In the genomic region with DNA sequence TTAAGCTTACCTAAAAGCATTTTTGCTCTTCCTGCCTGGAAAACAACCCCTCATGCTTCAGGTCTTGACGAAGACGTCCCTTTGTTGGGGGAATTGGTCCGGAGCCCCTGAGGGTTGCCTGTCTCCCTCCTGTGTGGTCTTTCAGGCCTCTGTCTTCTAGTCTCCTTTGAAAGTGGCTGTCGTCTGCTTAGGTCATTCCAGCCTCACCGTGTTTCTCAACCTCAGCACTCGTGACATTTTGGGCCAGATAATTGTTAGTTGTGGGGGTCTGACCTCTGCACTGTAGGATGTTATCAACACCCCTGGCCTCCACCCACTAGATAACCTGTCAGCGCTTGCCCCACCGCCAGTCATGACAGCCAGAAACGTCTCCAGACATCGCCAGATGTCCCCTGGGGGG, we compare ENCODE assay signal across 19 cellular contexts.
DNase-seq lines count a peak whose midpoint lies in the region; ATAC-seq and TF ChIP-seq lines count a peak whose summit lies in the region.
"Had no signal": no experiment of that assay in that cellular context is flagged by ENCODE, and none has a peak within 500 bp of the region (broad histone marks: within the 10 kb centered on the region; RNA-seq: fewer than 3 reads in every experiment).

No MANE protein-coding gene starts in this region.

- H3K27ac Mint-ChIP-seq in CD14-positive monocyte (peak overlapping the region; percentile 6 to 88 (median 82)), progenitor cell of endocrine pancreas (peak overlapping the region; percentile 60)
- peak overlapping the region in 1 of 7 donors; percentile 1 for H3K27ac Mint-ChIP-seq in CD4-positive, alpha-beta memory T cell
- H3K27ac Mint-ChIP-seq: CD8-positive, alpha-beta memory T cell had no signal

- peaks cover 37 to 40% of the 10 kb centered on the region in 2 donors for H3K36me3 Mint-ChIP-seq in CD14-positive monocyte
- peaks cover 13% of the 10 kb centered on the region for H3K36me3 Mint-ChIP-seq in progenitor cell of endocrine pancreas (ENCODE audit: insufficient read depth)
- H3K36me3 Mint-ChIP-seq in CD4-positive, alpha-beta memory T cell: no peaks in the 10 kb centered on the region

- H3K4me3 Mint-ChIP-seq in CD14-positive monocyte (peak overlapping the region; percentile 16 to 50), progenitor cell of endocrine pancreas (ENCODE audit: low read depth) (no peak overlapping the region)
- no peak overlapping the region for H3K4me3 Mint-ChIP-seq in CD4-positive, alpha-beta memory T cell
- H3K4me3 Mint-ChIP-seq: CD8-positive, alpha-beta memory T cell had no signal

- POLR2A ChIA-PET in CD4-positive, alpha-beta memory T cell (lab: Charles Lee; ENCODE audit: partially characterized antibody): no interaction called here

- no peak overlapping the region for H3K4me3 ChIP-seq in HUES64 (ENCODE audit: low read length)
- H3K4me3 ChIP-seq in CD4-positive, alpha-beta memory T cell (ENCODE audit: low read length in 2 of 2): no peak overlapping the region
- H3K4me3 ChIP-seq: MG63 had no signal

- no peak overlapping the region for H3K9ac ChIP-seq in HUES64 (ENCODE audit: low read depth, low read length)
- H3K9ac ChIP-seq: KMS-11 had no signal

- no peaks in the 10 kb centered on the region for H3K9me3 ChIP-seq in HUES64 (ENCODE audit: insufficient read depth, low read depth, low read length)
- no peaks in the 10 kb centered on the region for H3K9me3 ChIP-seq in CD4-positive, alpha-beta memory T cell (ENCODE audit: control insufficient read depth in 1 of 2, low read length in 2 of 2)
- H3K9me3 ChIP-seq: MG63 had no signal

- TF ChIP-seq CTCF in CD14-positive monocyte (IDR thresholded peaks at IDR 0.05) (no peak), progenitor cell of endocrine pancreas (IDR thresholded peaks at IDR 0.05; ENCODE audit: unreplicated experiment) (no peak)

- intact Hi-C loops in CD14-positive monocyte (cut with micrococcal nuclease): no loop called here
- intact Hi-C loops in CD4-positive, alpha-beta memory T cell (cut with micrococcal nuclease): no loop called here

- WGBS in HUES64: 81% methylated on average over 10 of the region's 10 CpGs

- H3K4me1 Mint-ChIP-seq in CD14-positive monocyte (peaks cover 33% of the 10 kb centered on the region), progenitor cell of endocrine pancreas (ENCODE audit: low read depth) (no peaks in the 10 kb centered on the region)
- H3K4me1 Mint-ChIP-seq in CD4-positive, alpha-beta memory T cell: peaks cover 0 to 5% (median 2%) of the 10 kb centered on the region in 4 donors

- ATAC-seq in HG02623 (IDR thresholded peaks at IDR 0.05; ENCODE audit: unreplicated experiment): no peak
- ATAC-seq: Panc1 had no signal

- peaks cover 0 to 3% (median 1%) of the 10 kb centered on the region in 3 donors for H3K27me3 Mint-ChIP-seq in CD14-positive monocyte (ENCODE audit: low read depth in 3 of 3)
- H3K27me3 Mint-ChIP-seq in progenitor cell of endocrine pancreas: no peaks in the 10 kb centered on the region
- H3K27me3 Mint-ChIP-seq in CD4-positive, alpha-beta memory T cell: no peaks in the 10 kb centered on the region

- H3K9me3 Mint-ChIP-seq in CD14-positive monocyte (no peaks in the 10 kb centered on the region), progenitor cell of endocrine pancreas (ENCODE audit: low read depth) (no peaks in the 10 kb centered on the region)
- no peaks in the 10 kb centered on the region for H3K9me3 Mint-ChIP-seq in CD4-positive, alpha-beta memory T cell
- H3K9me3 Mint-ChIP-seq: CD8-positive, alpha-beta memory T cell had no signal

- H3K27ac ChIP-seq in HUES64 (ENCODE audit: low read depth, low read length): peak overlapping the region; percentile 43; the same call in 1 of the 2 replicates
- H3K27ac ChIP-seq in CD4-positive, alpha-beta memory T cell (ENCODE audit: low read depth, low read length): no peak overlapping the region
- H3K27ac ChIP-seq: KMS-11 had no signal

- CTCF ChIA-PET in CD4-positive, alpha-beta memory T cell (lab: Charles Lee; ENCODE audit: partially characterized antibody): no interaction called here

- H3K4me1 ChIP-seq in HUES64 (ENCODE audit: insufficient read depth, low read length): peaks cover 52% of the 10 kb centered on the region
- no peaks in the 10 kb centered on the region for H3K4me1 ChIP-seq in CD4-positive, alpha-beta memory T cell (ENCODE audit: insufficient read depth, low read length)

- peaks cover 10% of the 10 kb centered on the region for H3K36me3 ChIP-seq in HUES64 (ENCODE audit: insufficient read depth, low read length)
- no peaks in the 10 kb centered on the region for H3K36me3 ChIP-seq in CD4-positive, alpha-beta memory T cell (ENCODE audit: insufficient read depth, low read length)
- H3K36me3 ChIP-seq: MG63 had no signal

- H3K27me3 ChIP-seq in HUES64 (ENCODE audit: insufficient read depth, low read length): no peaks in the 10 kb centered on the region
- no peaks in the 10 kb centered on the region for H3K27me3 ChIP-seq in CD4-positive, alpha-beta memory T cell (ENCODE audit: insufficient read depth, low read length)
- H3K27me3 ChIP-seq: MG63 had no signal

- DNase-seq in CD14-positive monocyte (ENCODE audit: low spot score) (no peak), islet precursor cell (peak; percentile 77), progenitor cell of endocrine pancreas (ENCODE audit: low spot score, unreplicated experiment) (no peak), NCI-H524 (lab: John Stamatoyannopoulos, UW) (no peak)
- DNase-seq in CD4-positive, alpha-beta memory T cell: no peak
- DNase-seq: AML-193; CD8-positive, alpha-beta memory T cell; DMS 273 treated with DMSO at 0.1 percent for 48 hours; HCEC 1CT; MG63; NCI-H1105; NCI-H1694 treated with DMSO at 0.1 percent for 48 hours; NCI-H2171; NCI-H446 treated with DMSO at 0.1 percent for 48 hours; SHP77 had no signal

Comparison
In these comparisons a context has a peak if more than half of its experiments do, and no peak if none do; other contexts are left out.
1. H3K4me3 Mint-ChIP-seq: peak in CD14-positive monocyte (2 of 2); none in progenitor cell of endocrine pancreas (single experiment) and CD4-positive, alpha-beta memory T cell (0 of 8).